15 cellular contexts compared by ENCODE assay signal in genomic region chr10:378230-378929, GRCh38.
DNase-seq lines count a peak whose midpoint lies in the region; FAIRE-seq and TF ChIP-seq lines count a peak whose summit lies in the region.
"Had no signal": no experiment of that assay in that cellular context is flagged by ENCODE, and none has a peak within 500 bp of the region (broad histone marks: within the 10 kb centered on the region; RNA-seq: fewer than 3 reads in every experiment).

No MANE protein-coding gene starts in this region.

- H2AFZ ChIP-seq in H1 (ENCODE audit: low read length) (no peak overlapping the region), osteoblast (ENCODE audit: low read length) (no peak overlapping the region)

- no peak overlapping the region for H3K23ac ChIP-seq in H1 (ENCODE audit: insufficient read length)

- H3K9ac ChIP-seq in H1 (replicated peaks in 1 of 4; ENCODE audit: extremely low read depth in 1 of 4, low read depth in 3 of 4, low read length in 3 of 4) = no peak overlapping the region
- H3K9ac ChIP-seq: KMS-11 had no signal

- H3K9me3 ChIP-seq in H1 (ENCODE audit: insufficient read depth in 2 of 2, low read depth in 1 of 2, low read length in 1 of 2) = peaks cover 0 to 6% of the 10 kb centered on the region in 2 experiments; a peak in 1 of 4 replicates
- no peaks in the 10 kb centered on the region for H3K9me3 ChIP-seq in osteoblast (ENCODE audit: low read depth, low read length)
- H3K9me3 ChIP-seq in CD4-positive, alpha-beta memory T cell (ENCODE audit: control insufficient read depth in 1 of 2, low read length in 2 of 2) = no peaks in the 10 kb centered on the region

- no peak overlapping the region for H3K4ac ChIP-seq in H1 (replicated peaks; ENCODE audit: insufficient read length, low read depth, low read length)

- H3K27me3 Mint-ChIP-seq in CD4-positive, alpha-beta memory T cell = peaks cover 0 to 3% of the 10 kb centered on the region in 2 donors
- no peaks in the 10 kb centered on the region for H3K27me3 Mint-ChIP-seq in activated CD4-positive, alpha-beta T cell treated with anti-CD3 and anti-CD28 coated beads, Interleukin-2, amount 10 ng/mL, durations not matched to agents 24 days and 14 days

- no peaks in the 10 kb centered on the region for H3K27me3 ChIP-seq in H1 (replicated peaks in 1 of 4; ENCODE audit: control insufficient read depth in 3 of 4, extremely low read depth in 1 of 4, insufficient read depth in 3 of 4, low read length in 3 of 4)
- H3K27me3 ChIP-seq in osteoblast (ENCODE audit: insufficient read depth, low read length) = no peaks in the 10 kb centered on the region
- no peaks in the 10 kb centered on the region for H3K27me3 ChIP-seq in CD4-positive, alpha-beta memory T cell (ENCODE audit: insufficient read depth, low read length)

- H2AK5ac ChIP-seq in H1 (ENCODE audit: low read depth, low read length) = 0 out of 2 replicates have a peak overlapping the region, but pooled peaks have one; percentile 24

- H3K27ac ChIP-seq in H1 (ENCODE audit: low read depth, low read length) (no peak overlapping the region), osteoblast (ENCODE audit: low read depth, low read length) (no peak overlapping the region)
- no peak overlapping the region for H3K27ac ChIP-seq in CD4-positive, alpha-beta memory T cell (ENCODE audit: low read depth, low read length)
- H3K27ac ChIP-seq: HL-60, KMS-11 had no signal

- no peak for DNase-seq in D721Med (ENCODE audit: insufficient read length, low spot score)
- no peak for DNase-seq in HTR-8/SVneo (ENCODE audit: insufficient read length, low spot score)
- DNase-seq in H1 (ENCODE audit: low read depth in 1 of 2, low spot score in 2 of 2) = no peak
- DNase-seq in osteoblast (ENCODE audit: insufficient read length, low spot score, missing footprints) = peak; percentile 75
- DNase-seq in HuH-7.5 (ENCODE audit: low spot score) = no peak
- no peak for DNase-seq in CD4-positive, alpha-beta memory T cell
- DNase-seq in activated CD4-positive, alpha-beta T cell treated with anti-CD3 and anti-CD28 coated beads, Interleukin-2, amount 10 ng/mL, durations not matched to agents 24 days and 14 days = no peak
- DNase-seq: Calu3, DMS79 had no signal

- H3K36me3 ChIP-seq in H1 (ENCODE audit: control insufficient read depth in 2 of 4, insufficient read depth in 4 of 4, low read length in 3 of 4) = no peaks in the 10 kb centered on the region; a peak in 1 of 8 replicates
- H3K36me3 ChIP-seq in osteoblast (ENCODE audit: insufficient read depth, low read length) = peaks cover 58% of the 10 kb centered on the region
- no peaks in the 10 kb centered on the region for H3K36me3 ChIP-seq in CD4-positive, alpha-beta memory T cell (ENCODE audit: insufficient read depth, low read length)

- H3K18ac ChIP-seq in H1 (ENCODE audit: extremely low read depth, low read length) = no peak overlapping the region

- H4K91ac ChIP-seq in H1 (replicated peaks; ENCODE audit: insufficient read length, low read length) = no peak overlapping the region

- TF ChIP-seq CTCF in D721Med (IDR thresholded peaks at IDR 0.05; ENCODE audit: insufficient read depth, missing control alignments) (no peak), H1 (IDR thresholded peaks at IDR 0.05; ENCODE audit: control extremely low read depth in 1 of 3, insufficient read depth in 1 of 3, low read depth in 1 of 3, low read length in 3 of 3) (no peak), osteoblast (IDR thresholded peaks at IDR 0.05; ENCODE audit: extremely low read depth, low read depth, low read length) (no peak)

- H3K14ac ChIP-seq in H1 (ENCODE audit: insufficient read length) = no peak overlapping the region

- POLR2A ChIA-PET in H1 (lab: Charles Lee; ENCODE audit: partially characterized antibody) = no interaction called here
- POLR2A ChIA-PET in CD4-positive, alpha-beta memory T cell (lab: Charles Lee; ENCODE audit: partially characterized antibody) = no interaction called here

- no peak overlapping the region for H3K27ac Mint-ChIP-seq in CD4-positive, alpha-beta memory T cell
- H3K27ac Mint-ChIP-seq in activated CD4-positive, alpha-beta T cell treated with anti-CD3 and anti-CD28 coated beads, Interleukin-2, amount 10 ng/mL, durations not matched to agents 24 days and 14 days = no peak overlapping the region
- H3K27ac Mint-ChIP-seq: CD14-positive monocyte had no signal

- intact Hi-C loops in CD4-positive, alpha-beta memory T cell (cut with micrococcal nuclease) = no loop called here
- intact Hi-C loops in activated CD4-positive, alpha-beta T cell treated with anti-CD3 and anti-CD28 coated beads, Interleukin-2, amount 10 ng/mL, durations not matched to agents 24 days and 14 days (cut with micrococcal nuclease) = no loop called here

- CTCF ChIA-PET in H1 (lab: Charles Lee; ENCODE audit: partially characterized antibody) = no interaction called here
- CTCF ChIA-PET in CD4-positive, alpha-beta memory T cell (lab: Charles Lee; ENCODE audit: partially characterized antibody) = no interaction called here

- peaks cover 27 to 61% of the 10 kb centered on the region in 2 donors for H3K36me3 Mint-ChIP-seq in CD4-positive, alpha-beta memory T cell
- peaks cover 4% of the 10 kb centered on the region for H3K36me3 Mint-ChIP-seq in activated CD4-positive, alpha-beta T cell treated with anti-CD3 and anti-CD28 coated beads, Interleukin-2, amount 10 ng/mL, durations not matched to agents 24 days and 14 days (ENCODE audit: low read depth)
- H3K36me3 Mint-ChIP-seq: CD14-positive monocyte had no signal

- no peak overlapping the region for H4K8ac ChIP-seq in H1 (ENCODE audit: extremely low read depth, insufficient read depth, low read length)

- no peak for TF ChIP-seq EP300 in H1 (IDR thresholded peaks at IDR 0.05; ENCODE audit: borderline replicate concordance in 1 of 2, low read depth in 2 of 2, low read length in 2 of 2)

- peaks cover 5 to 21% (median 13%) of the 10 kb centered on the region in 4 donors for H3K4me1 Mint-ChIP-seq in CD4-positive, alpha-beta memory T cell
- peaks cover 9% of the 10 kb centered on the region for H3K4me1 Mint-ChIP-seq in activated CD4-positive, alpha-beta T cell treated with anti-CD3 and anti-CD28 coated beads, Interleukin-2, amount 10 ng/mL, durations not matched to agents 24 days and 14 days
- H3K4me1 Mint-ChIP-seq: CD14-positive monocyte had no signal

- H4K5ac ChIP-seq in H1 (ENCODE audit: insufficient read length, low read depth, low read length) = no peak overlapping the region

- 94% methylated on average over 14 of the region's 14 CpGs; no CpG with 5 or more reads in 1 of the 2 experiments for WGBS in H1 (ENCODE audit: extremely low coverage in 1 of 2, insufficient coverage in 1 of 2, insufficient read length in 1 of 2, insufficient replicate concordance in 2 of 2, low coverage in 1 of 2, low lambda C conversion rate in 2 of 2, missing lambda C conversion rate in 1 of 2), 2 experiments

- no peak overlapping the region for H2BK12ac ChIP-seq in H1 (ENCODE audit: low read depth, low read length)

- FAIRE-seq in D721Med (lab: Jason Lieb, UNC) (peak; percentile 87), HTR-8/SVneo (lab: Jason Lieb, UNC) (peak; percentile 96), H1 (lab: Jason Lieb, UNC) (no peak)
- FAIRE-seq: A204.1, GM12878, GM19239 had no signal

- H3K4me1 ChIP-seq in H1 (replicated peaks in 1 of 4; ENCODE audit: control insufficient read depth in 3 of 4, insufficient read depth in 4 of 4, low read length in 3 of 4) = peaks cover 0 to 2% (median 0%) of the 10 kb centered on the region in 4 experiments; a peak in 2 of 7 replicates
- H3K4me1 ChIP-seq in osteoblast (ENCODE audit: insufficient read depth, low read length) = peaks cover 9% of the 10 kb centered on the region
- peaks cover 8% of the 10 kb centered on the region for H3K4me1 ChIP-seq in CD4-positive, alpha-beta memory T cell (ENCODE audit: insufficient read depth, low read length)

- peak overlapping the region; percentile 30; the same call in 1 of the 2 replicates for H2BK5ac ChIP-seq in H1 (ENCODE audit: low read depth, low read length)

- no peak overlapping the region for H3K56ac ChIP-seq in H1 (replicated peaks; ENCODE audit: insufficient read length, low read depth, low read length)

- no peak overlapping the region for H3K4me2 ChIP-seq in H1 (ENCODE audit: insufficient read depth in 1 of 2, low read depth in 2 of 2, low read length in 2 of 2)
- H3K4me2 ChIP-seq in osteoblast (ENCODE audit: insufficient read depth, low read length) = no peak overlapping the region
- H3K4me2 ChIP-seq: KMS-11 had no signal

- H3K4me3 ChIP-seq in H1 (ENCODE audit: extremely low read depth in 1 of 4, insufficient read depth in 2 of 4, low read depth in 3 of 4, low read length in 4 of 4) = no peak overlapping the region
- H3K4me3 ChIP-seq in osteoblast (ENCODE audit: insufficient read depth, low read length) = no peak overlapping the region
- no peak overlapping the region for H3K4me3 ChIP-seq in CD4-positive, alpha-beta memory T cell (ENCODE audit: low read length in 2 of 2)
- H3K4me3 ChIP-seq: GM12878 had no signal

- peaks cover 0 to 4% of the 10 kb centered on the region in 2 experiments; a peak in 1 of 4 replicates for H3K79me2 ChIP-seq in H1 (ENCODE audit: control insufficient read depth in 1 of 2, insufficient read depth in 2 of 2, low read length in 2 of 2)
- H3K79me2 ChIP-seq in osteoblast (ENCODE audit: insufficient read depth, low read length) = no peaks in the 10 kb centered on the region

- no peak overlapping the region for H2BK120ac ChIP-seq in H1 (replicated peaks; ENCODE audit: low read depth, low read length)

- no peak for TF ChIP-seq RAD21 in H1 (IDR thresholded peaks at IDR 0.05 in 1 of 2, conservative IDR thresholded peaks at IDR 0.05 in 1 of 2; ENCODE audit: low read depth in 2 of 2, low read length in 2 of 2)

- no peak for TF ChIP-seq POLR2A in H1 (IDR thresholded peaks at IDR 0.05; ENCODE audit: control extremely low read depth in 1 of 2, low read depth in 2 of 2, low read length in 2 of 2)

- H2BK15ac ChIP-seq in H1 (ENCODE audit: low read length) = no peak overlapping the region

- peaks cover 0 to 7% (median 1%) of the 10 kb centered on the region in 8 donors for H3K9me3 Mint-ChIP-seq in CD4-positive, alpha-beta memory T cell
- H3K9me3 Mint-ChIP-seq in activated CD4-positive, alpha-beta T cell treated with anti-CD3 and anti-CD28 coated beads, Interleukin-2, amount 10 ng/mL, durations not matched to agents 24 days and 14 days = no peaks in the 10 kb centered on the region

- H3K4me3 Mint-ChIP-seq in CD4-positive, alpha-beta memory T cell = no peak overlapping the region
- no peak overlapping the region for H3K4me3 Mint-ChIP-seq in activated CD4-positive, alpha-beta T cell treated with anti-CD3 and anti-CD28 coated beads, Interleukin-2, amount 10 ng/mL, durations not matched to agents 24 days and 14 days
- H3K4me3 Mint-ChIP-seq: CD14-positive monocyte had no signal

- H4K20me1 ChIP-seq in H1 (replicated peaks in 1 of 2; ENCODE audit: control insufficient read depth in 1 of 2, insufficient read depth in 2 of 2, low read length in 2 of 2) (peaks cover 0 to 6% of the 10 kb centered on the region in 2 experiments), osteoblast (ENCODE audit: insufficient read depth, low read length) (peaks cover 6% of the 10 kb centered on the region)

- no peak overlapping the region for H2BK20ac ChIP-seq in H1 (ENCODE audit: low read length)

- H3K23me2 ChIP-seq in H1 (ENCODE audit: low read depth, low read length) = no peaks in the 10 kb centered on the region

- no peaks in the 10 kb centered on the region for H3K79me1 ChIP-seq in H1 (ENCODE audit: low read depth, low read length)

TF ChIP-seq in H1, 55 proteins besides CTCF, POLR2A, EP300 and RAD21 (continues in another document):
- TF ChIP-seq RFX5 (IDR thresholded peaks at IDR 0.05; ENCODE audit: borderline replicate concordance, low read depth, low read length) = no peak
